ENCODE assay signal across 8 cellular contexts in genomic region chr18:57881818-57882413, GRCh38.
DNase-seq lines count a peak whose midpoint lies in the region; ATAC-seq lines count a peak whose summit lies in the region.

No MANE protein-coding gene starts in this region.

- peak; percentile 80 for ATAC-seq in HG03139 (IDR thresholded peaks at IDR 0.05; ENCODE audit: unreplicated experiment)

- peak; percentile 7 for DNase-seq in NK-92 treated with Interleukin-12 subunit alpha and Interleukin-12 subunit beta, amount 100 ng/mL, for 24 hours (lab: John Stamatoyannopoulos, UW)
- no peak for DNase-seq in NK-92 (lab: John Stamatoyannopoulos, UW; ENCODE audit: unreplicated experiment)
- peak; percentile 81 to 87 for DNase-seq in NCI-H446 (lab: John Stamatoyannopoulos, UW)
- DNase-seq in activated CD4-positive, CD25-positive, alpha-beta regulatory T cell treated with anti-CD3 and anti-CD28 coated beads, Interleukin-2, amount 50 U/mL, for 72 hours = peak; percentile 44
- DNase-seq in cerebellar nuclear complex (lab: John Stamatoyannopoulos, UW) = peak; percentile 24 to 71
- peak; percentile 93 for DNase-seq in left kidney (ENCODE audit: low read depth, low spot score)
- DNase-seq in stimulated activated CD4-positive, alpha-beta T cell treated with anti-CD3 and anti-CD28 coated beads, Interleukin-4, amount 100 ng/mL, for 4 hours = peak; percentile 35 to 47
